Comparison of ENCODE assay signal across 8 cellular contexts in genomic region chr12:95623554-95624170, GRCh38.
DNase-seq lines count a peak whose midpoint lies in the region; ATAC-seq and TF ChIP-seq lines count a peak whose summit lies in the region.

No MANE protein-coding gene starts in this region.

- TF ChIP-seq CTCF in NB4 (IDR thresholded peaks at IDR 0.05; ENCODE audit: low read depth, low read length) (peak; percentile 97), progenitor cell of endocrine pancreas (IDR thresholded peaks at IDR 0.05; ENCODE audit: unreplicated experiment) (peak; percentile 61)

- intact Hi-C loops in Right ventricle myocardium inferior (cut with DNase I) = loop anchor here (1.0 kb wide), 2 partner anchors 168 to 192 kb away; no protein-coding TSS in a partner anchor

- ATAC-seq in Right ventricle myocardium inferior (peak; percentile 78), GM21526 (IDR thresholded peaks at IDR 0.05; ENCODE audit: low FRiP score, unreplicated experiment) (no peak)

- no peak overlapping the region for H3K4me3 ChIP-seq in NB4 (ENCODE audit: low read depth, low read length)

- no peaks in the 10 kb centered on the region for H3K9me3 Mint-ChIP-seq in progenitor cell of endocrine pancreas (ENCODE audit: low read depth)

- peaks cover 11% of the 10 kb centered on the region for H3K4me1 Mint-ChIP-seq in progenitor cell of endocrine pancreas (ENCODE audit: low read depth)

- no peak for TF ChIP-seq POLR2A in NB4 (IDR thresholded peaks at IDR 0.05; ENCODE audit: extremely low read depth, insufficient read length)

- DNase-seq in stimulated activated naive CD4-positive, alpha-beta T cell treated with Interleukin-2 at 50 U/mL for 16 hours (lab: John Stamatoyannopoulos, UW) = peak; percentile 6
- DNase-seq in stimulated activated naive CD4-positive, alpha-beta T cell (lab: John Stamatoyannopoulos, UW) = no peak
- peak; percentile 84 for DNase-seq in NB4 (ENCODE audit: low read depth)
- peak; percentile 7 for DNase-seq in activated T-helper 9 cell treated with anti-CD3 and anti-CD28 coated beads, Interleukin-2, amount 50 U/mL, for 16 hours (ENCODE audit: low read depth)
- peak; percentile 76 for DNase-seq in Right ventricle myocardium inferior (ENCODE audit: missing footprints)
- peak; percentile 14 for DNase-seq in progenitor cell of endocrine pancreas (ENCODE audit: low spot score, unreplicated experiment)
- DNase-seq in T1000 (lab: John Stamatoyannopoulos, UW) = no peak

- no peaks in the 10 kb centered on the region for H3K27me3 Mint-ChIP-seq in progenitor cell of endocrine pancreas

- H3K4me3 Mint-ChIP-seq in progenitor cell of endocrine pancreas (ENCODE audit: low read depth) = no peak overlapping the region

- peak overlapping the region; percentile 56 for H3K27ac Mint-ChIP-seq in progenitor cell of endocrine pancreas

- H3K36me3 Mint-ChIP-seq in progenitor cell of endocrine pancreas (ENCODE audit: insufficient read depth) = no peaks in the 10 kb centered on the region

Comparison
In these comparisons a context has a peak if more than half of its experiments do, and no peak if none do; other contexts are left out.
1. DNase-seq: peak in stimulated activated naive CD4-positive, alpha-beta T cell treated with Interleukin-2 at 50 U/mL for 16 hours (single experiment), NB4 (single experiment), activated T-helper 9 cell treated with anti-CD3 and anti-CD28 coated beads, Interleukin-2, amount 50 U/mL, for 16 hours (single experiment), Right ventricle myocardium inferior (single experiment) and progenitor cell of endocrine pancreas (single experiment); none in stimulated activated naive CD4-positive, alpha-beta T cell (0 of 6) and T1000 (single experiment).